Comparison of ENCODE assay signal across 9 cellular contexts in the genomic region with DNA sequence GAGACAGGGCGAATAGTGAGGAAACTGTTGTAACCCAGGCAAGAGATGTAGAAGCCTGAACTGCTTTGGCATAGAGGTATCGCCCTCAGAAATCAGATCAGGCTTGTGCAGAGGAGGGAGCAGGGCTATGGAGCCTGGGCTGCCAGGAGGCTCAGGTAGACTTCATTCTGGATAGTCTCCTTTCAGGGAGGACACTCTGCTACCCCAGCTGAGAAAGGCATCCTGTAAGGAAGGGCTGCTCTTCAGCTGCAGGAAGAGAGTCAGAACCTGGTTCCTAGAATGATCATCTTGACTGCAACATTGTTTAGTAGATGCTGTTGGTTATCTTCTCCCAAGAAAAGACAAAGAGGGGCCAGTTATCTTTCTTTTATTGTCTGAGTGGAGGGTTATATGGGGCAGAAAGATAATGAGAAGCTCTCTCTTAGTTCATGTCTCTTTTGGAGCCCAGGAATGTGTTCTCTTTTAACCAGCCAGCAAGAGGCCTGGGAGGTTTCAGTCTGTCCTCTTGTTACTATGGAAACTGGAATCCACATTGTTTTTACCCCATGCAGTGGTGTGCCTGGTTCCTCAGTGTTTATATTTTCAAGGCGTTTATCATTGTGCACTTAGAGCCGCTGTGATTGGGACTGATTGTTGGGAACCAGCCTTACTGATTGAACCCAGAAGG.
A peak's percentile ranks its signal among the peaks of the same experiment; 100 is the strongest.
DNase-seq lines count a peak whose midpoint lies in the region; ATAC-seq, FAIRE-seq and TF ChIP-seq lines count a peak whose summit lies in the region.
"Had no signal": no experiment of that assay in that cellular context is flagged by ENCODE, and none has a peak within 500 bp of the region (broad histone marks: within the 10 kb centered on the region; RNA-seq: fewer than 3 reads in every experiment).

No MANE protein-coding gene starts in this region.

- H3K9me3 ChIP-seq in SJSA1 (replicated peaks) = no peaks in the 10 kb centered on the region

- H3K27me3 ChIP-seq in SJSA1 (replicated peaks) = no peaks in the 10 kb centered on the region

- peak overlapping the region; percentile 58 for H3K27ac ChIP-seq in SJSA1

- H3K4me1 ChIP-seq in SJSA1 (replicated peaks) = peaks cover 43% of the 10 kb centered on the region

- no peak overlapping the region for H3K4me3 ChIP-seq in SJSA1

- ATAC-seq in HG02678 (IDR thresholded peaks at IDR 0.05; ENCODE audit: unreplicated experiment) (no peak), GM18867 (IDR thresholded peaks at IDR 0.05; ENCODE audit: unreplicated experiment) (no peak)

- peak; percentile 17 for DNase-seq in H54 (ENCODE audit: insufficient read length, low spot score)
- DNase-seq in SJSA1 (ENCODE audit: low read depth in 1 of 2, low spot score in 2 of 2) = peak; percentile 70 to 87
- peak; percentile 59 for DNase-seq in fibroblast of the conjunctiva (ENCODE audit: low read depth)
- peak; percentile 82 for DNase-seq in renal cortical epithelial cell (ENCODE audit: low read depth)
- no peak for DNase-seq in AML-193 (lab: John Stamatoyannopoulos, UW)
- no peak for DNase-seq in activated effector memory CD4-positive, alpha-beta T cell treated with Interleukin-2 at 50 U/mL for 16 hours
- DNase-seq: NCI-H524 treated with DMSO at 0.1 percent for 48 hours had no signal

- FAIRE-seq in H54 (lab: Jason Lieb, UNC) = no peak

- no peak for TF ChIP-seq POLR2A in H54 (IDR thresholded peaks at IDR 0.05; ENCODE audit: low read depth, low read length)

- H3K36me3 ChIP-seq in SJSA1 = no peaks in the 10 kb centered on the region

Comparison
In these comparisons a context has a peak if more than half of its experiments do, and no peak if none do; other contexts are left out.
1. DNase-seq: peak in H54 (single experiment), SJSA1 (2 of 2), fibroblast of the conjunctiva (single experiment) and renal cortical epithelial cell (single experiment); none in AML-193 (0 of 2) and activated effector memory CD4-positive, alpha-beta T cell treated with Interleukin-2 at 50 U/mL for 16 hours (single experiment).